Comparison of ENCODE assay signal across 1 cellular context in the genomic region with DNA sequence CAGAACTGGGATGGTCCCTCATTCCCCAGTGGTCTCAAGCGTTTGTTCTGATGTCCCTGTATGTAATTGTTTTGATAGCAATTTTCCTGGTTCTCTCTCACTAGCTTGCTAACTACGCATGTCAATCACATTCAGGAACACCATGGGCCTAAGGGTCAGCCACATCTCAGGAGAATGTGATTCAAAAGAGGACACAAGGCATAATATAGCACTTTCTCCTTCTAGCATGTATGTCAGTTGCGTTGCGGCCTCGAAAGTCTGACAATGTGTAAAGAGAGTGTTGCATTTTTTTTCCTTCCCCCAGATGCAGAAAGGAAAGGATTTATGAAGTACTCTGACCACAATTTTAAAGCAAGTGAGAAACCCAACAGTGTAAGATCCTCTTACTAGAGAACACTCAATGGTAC.
TF ChIP-seq lines count a peak whose summit lies in the region.

No MANE protein-coding gene starts in this region.

TF ChIP-seq in GM23338, 12 proteins besides CTCF, POLR2A, EP300 and RAD21 (continued from another document):
- TF ChIP-seq, protein P1, sequence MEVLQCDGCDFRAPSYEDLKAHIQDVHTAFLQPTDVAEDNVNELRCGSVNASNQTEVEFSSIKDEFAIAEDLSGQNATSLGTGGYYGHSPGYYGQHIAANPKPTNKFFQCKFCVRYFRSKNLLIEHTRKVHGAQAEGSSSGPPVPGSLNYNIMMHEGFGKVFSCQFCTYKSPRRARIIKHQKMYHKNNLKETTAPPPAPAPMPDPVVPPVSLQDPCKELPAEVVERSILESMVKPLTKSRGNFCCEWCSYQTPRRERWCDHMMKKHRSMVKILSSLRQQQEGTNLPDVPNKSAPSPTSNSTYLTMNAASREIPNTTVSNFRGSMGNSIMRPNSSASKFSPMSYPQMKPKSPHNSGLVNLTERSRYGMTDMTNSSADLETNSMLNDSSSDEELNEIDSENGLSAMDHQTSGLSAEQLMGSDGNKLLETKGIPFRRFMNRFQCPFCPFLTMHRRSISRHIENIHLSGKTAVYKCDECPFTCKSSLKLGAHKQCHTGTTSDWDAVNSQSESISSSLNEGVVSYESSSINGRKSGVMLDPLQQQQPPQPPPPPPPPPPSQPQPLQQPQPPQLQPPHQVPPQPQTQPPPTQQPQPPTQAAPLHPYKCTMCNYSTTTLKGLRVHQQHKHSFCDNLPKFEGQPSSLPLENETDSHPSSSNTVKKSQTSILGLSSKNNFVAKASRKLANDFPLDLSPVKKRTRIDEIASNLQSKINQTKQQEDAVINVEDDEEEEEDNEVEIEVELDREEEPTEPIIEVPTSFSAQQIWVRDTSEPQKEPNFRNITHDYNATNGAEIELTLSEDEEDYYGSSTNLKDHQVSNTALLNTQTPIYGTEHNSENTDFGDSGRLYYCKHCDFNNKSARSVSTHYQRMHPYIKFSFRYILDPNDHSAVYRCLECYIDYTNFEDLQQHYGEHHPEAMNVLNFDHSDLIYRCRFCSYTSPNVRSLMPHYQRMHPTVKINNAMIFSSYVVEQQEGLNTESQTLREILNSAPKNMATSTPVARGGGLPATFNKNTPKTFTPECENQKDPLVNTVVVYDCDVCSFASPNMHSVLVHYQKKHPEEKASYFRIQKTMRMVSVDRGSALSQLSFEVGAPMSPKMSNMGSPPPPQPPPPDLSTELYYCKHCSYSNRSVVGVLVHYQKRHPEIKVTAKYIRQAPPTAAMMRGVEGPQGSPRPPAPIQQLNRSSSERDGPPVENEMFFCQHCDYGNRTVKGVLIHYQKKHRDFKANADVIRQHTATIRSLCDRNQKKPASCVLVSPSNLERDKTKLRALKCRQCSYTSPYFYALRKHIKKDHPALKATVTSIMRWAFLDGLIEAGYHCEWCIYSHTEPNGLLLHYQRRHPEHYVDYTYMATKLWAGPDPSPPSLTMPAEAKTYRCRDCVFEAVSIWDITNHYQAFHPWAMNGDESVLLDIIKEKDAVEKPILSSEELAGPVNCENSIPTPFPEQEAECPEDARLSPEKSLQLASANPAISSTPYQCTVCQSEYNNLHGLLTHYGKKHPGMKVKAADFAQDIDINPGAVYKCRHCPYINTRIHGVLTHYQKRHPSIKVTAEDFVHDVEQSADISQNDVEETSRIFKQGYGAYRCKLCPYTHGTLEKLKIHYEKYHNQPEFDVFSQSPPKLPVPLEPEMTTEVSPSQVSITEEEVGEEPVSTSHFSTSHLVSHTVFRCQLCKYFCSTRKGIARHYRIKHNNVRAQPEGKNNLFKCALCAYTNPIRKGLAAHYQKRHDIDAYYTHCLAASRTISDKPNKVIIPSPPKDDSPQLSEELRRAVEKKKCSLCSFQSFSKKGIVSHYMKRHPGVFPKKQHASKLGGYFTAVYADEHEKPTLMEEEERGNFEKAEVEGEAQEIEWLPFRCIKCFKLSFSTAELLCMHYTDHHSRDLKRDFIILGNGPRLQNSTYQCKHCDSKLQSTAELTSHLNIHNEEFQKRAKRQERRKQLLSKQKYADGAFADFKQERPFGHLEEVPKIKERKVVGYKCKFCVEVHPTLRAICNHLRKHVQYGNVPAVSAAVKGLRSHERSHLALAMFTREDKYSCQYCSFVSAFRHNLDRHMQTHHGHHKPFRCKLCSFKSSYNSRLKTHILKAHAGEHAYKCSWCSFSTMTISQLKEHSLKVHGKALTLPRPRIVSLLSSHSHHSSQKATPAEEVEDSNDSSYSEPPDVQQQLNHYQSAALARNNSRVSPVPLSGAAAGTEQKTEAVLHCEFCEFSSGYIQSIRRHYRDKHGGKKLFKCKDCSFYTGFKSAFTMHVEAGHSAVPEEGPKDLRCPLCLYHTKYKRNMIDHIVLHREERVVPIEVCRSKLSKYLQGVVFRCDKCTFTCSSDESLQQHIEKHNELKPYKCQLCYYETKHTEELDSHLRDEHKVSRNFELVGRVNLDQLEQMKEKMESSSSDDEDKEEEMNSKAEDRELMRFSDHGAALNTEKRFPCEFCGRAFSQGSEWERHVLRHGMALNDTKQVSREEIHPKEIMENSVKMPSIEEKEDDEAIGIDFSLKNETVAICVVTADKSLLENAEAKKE (CRISPR knock-in tag; IDR thresholded peaks at IDR 0.05): no peak
- TF ChIP-seq JUNB (IDR thresholded peaks at IDR 0.05; ENCODE audit: unreplicated experiment) (no peak), POLR2AphosphoS5 (IDR thresholded peaks at IDR 0.05; ENCODE audit: low read depth) (no peak), EZH2phosphoT487 (IDR thresholded peaks at IDR 0.05; ENCODE audit: unreplicated experiment) (no peak)
